ENCODE assay signal across 1 cellular context in the genomic region with DNA sequence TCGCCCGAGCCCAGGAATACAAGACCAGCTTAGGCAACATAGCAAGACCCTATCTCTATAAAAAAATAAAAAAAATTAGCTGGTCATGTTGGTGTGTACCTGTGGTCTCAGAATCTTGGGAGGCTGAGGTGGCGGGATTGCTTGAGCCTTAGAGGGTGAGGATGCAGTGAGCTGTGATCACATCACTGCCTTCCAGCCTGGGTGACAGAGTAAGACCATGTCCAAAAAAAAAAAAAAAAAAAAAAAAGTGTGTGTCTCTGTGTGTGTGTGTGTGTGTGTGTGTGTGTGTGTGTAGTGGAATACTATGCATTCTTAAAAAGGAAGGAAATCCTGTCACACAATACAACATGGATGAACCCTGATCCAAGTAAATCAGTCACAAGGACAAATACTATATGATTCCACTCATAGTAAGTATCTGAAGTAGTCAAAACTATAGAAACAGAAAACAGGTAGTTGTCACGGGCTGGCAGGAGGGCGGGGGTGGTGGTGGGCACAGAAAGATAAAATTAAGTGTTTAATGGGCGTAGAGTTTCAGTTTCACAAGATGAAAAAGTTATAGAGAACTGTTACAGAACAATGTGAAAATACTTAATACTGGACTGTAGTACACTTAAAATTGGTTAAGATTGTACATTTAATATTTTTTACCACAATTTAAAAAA.
A peak's percentile ranks its signal among the peaks of the same experiment; 100 is the strongest.
TF ChIP-seq lines count a peak whose summit lies in the region.

No MANE protein-coding gene starts in this region.

TF ChIP-seq in K562, 482 proteins besides CTCF, POLR2A, EP300 and RAD21:
- peak; percentile 41; the same call in 1 of the 2 replicates for TF ChIP-seq ZNF384 (IDR thresholded peaks at IDR 0.05; ENCODE audit: low read depth, low read length)
- TF ChIP-seq NCOR1 (IDR thresholded peaks at IDR 0.05), result no peak
- TF ChIP-seq, protein P1, sequence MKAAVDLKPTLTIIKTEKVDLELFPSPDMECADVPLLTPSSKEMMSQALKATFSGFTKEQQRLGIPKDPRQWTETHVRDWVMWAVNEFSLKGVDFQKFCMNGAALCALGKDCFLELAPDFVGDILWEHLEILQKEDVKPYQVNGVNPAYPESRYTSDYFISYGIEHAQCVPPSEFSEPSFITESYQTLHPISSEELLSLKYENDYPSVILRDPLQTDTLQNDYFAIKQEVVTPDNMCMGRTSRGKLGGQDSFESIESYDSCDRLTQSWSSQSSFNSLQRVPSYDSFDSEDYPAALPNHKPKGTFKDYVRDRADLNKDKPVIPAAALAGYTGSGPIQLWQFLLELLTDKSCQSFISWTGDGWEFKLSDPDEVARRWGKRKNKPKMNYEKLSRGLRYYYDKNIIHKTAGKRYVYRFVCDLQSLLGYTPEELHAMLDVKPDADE (conservative IDR thresholded peaks at IDR 0.05; ENCODE audit: control insufficient read depth, low read depth, low read length), result no peak
- no peak for TF ChIP-seq KDM2B (CRISPR knock-in tag; IDR thresholded peaks at IDR 0.05)
